ENCODE assay signal across 8 cellular contexts in the genomic region with DNA sequence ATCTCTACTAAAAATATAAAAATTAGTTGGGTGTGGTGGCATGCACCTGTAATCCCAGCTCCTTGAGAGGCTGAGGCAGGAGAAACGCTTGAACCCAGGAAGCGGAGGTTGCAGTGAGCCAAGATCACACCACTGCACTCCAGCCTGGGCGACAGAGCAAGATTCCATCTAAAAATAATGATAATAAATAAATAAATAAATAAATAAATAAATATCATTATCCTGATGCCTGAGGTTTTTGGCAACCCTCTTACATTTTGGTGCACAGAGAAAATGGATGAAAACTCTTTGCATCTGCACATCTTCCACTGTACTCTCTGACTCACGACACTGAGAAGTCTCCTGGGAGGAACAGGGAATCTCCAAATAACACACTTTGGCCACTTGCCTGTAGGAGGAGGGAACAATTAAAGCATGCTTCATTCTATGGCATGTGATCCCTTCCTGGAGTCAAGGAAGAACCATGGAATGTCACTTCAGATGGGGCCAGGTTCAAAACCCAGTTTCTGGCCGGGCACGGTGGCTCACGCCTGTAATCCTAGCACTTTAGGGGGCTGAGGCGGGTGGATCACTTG. TPM values are rescaled to one million over a fixed set of nuclear protein-coding genes. Genes with fewer than 3 reads are reported as not detected.
DNase-seq lines count a peak whose midpoint lies in the region; ATAC-seq and TF ChIP-seq lines count a peak whose summit lies in the region.
"Not testable (repeated sequence)": the region's sequence is repeated elsewhere in the genome, so short reads cannot be mapped to it uniquely, and the experiment has no call there.

No MANE protein-coding gene starts in this region.

- peaks cover 81% of the 10 kb centered on the region for H3K4me1 Mint-ChIP-seq in activated naive CD8-positive, alpha-beta T cell treated with anti-CD3 and anti-CD28 coated beads for 36 hours

- not testable (repeated sequence) for H3K27me3 ChIP-seq in AG04450 (ENCODE audit: control insufficient read depth, insufficient read depth, low read length); foreskin keratinocyte

- H3K36me3 Mint-ChIP-seq in activated naive CD8-positive, alpha-beta T cell treated with anti-CD3 and anti-CD28 coated beads for 36 hours: peaks cover 62% of the 10 kb centered on the region

- DNase-seq in AG04450 (ENCODE audit: low read depth, low spot score) (peak; percentile 76), DMS 273 (lab: John Stamatoyannopoulos, UW; ENCODE audit: unreplicated experiment) (peak; percentile 47), HFF-Myc (ENCODE audit: extremely low read depth, low read depth) (peak; percentile 77), RPMI7951 (ENCODE audit: low read depth) (peak; percentile 81), choroid plexus epithelial cell (ENCODE audit: low read depth) (peak; percentile 92), foreskin keratinocyte (peak in 1 of 2 donors; percentile 58), smooth muscle cell of the brain vasculature (ENCODE audit: low read depth, low spot score) (peak; percentile 35)
- not testable (repeated sequence) for DNase-seq in activated naive CD8-positive, alpha-beta T cell treated with anti-CD3 and anti-CD28 coated beads for 36 hours

- H3K27ac Mint-ChIP-seq in activated naive CD8-positive, alpha-beta T cell treated with anti-CD3 and anti-CD28 coated beads for 36 hours: peak overlapping the region; percentile 54

- not testable (repeated sequence) for H3K9me3 ChIP-seq in AG04450 (ENCODE audit: control insufficient read depth, insufficient read depth, low read length)

- POLR2A ChIA-PET in AG04450 (lab: Yijun Ruan, JAX): not testable (repeated sequence)

- TF ChIP-seq CTCF in AG04450 (IDR thresholded peaks at IDR 0.05; ENCODE audit: low read depth, low read length); HFF-Myc (IDR thresholded peaks at IDR 0.05; ENCODE audit: low read depth, low read length, missing control alignments); choroid plexus epithelial cell (conservative IDR thresholded peaks at IDR 0.05; ENCODE audit: low read depth, low read length); foreskin keratinocyte (conservative IDR thresholded peaks at IDR 0.05): not testable (repeated sequence)

- CTCF ChIA-PET in AG04450 (lab: Charles Lee): not testable (repeated sequence)

- peak; percentile 87 for ATAC-seq in foreskin keratinocyte

- H3K27ac ChIP-seq in AG04450 (ENCODE audit: low read depth, low read length): peak overlapping the region; percentile 47
- not testable (repeated sequence) for H3K27ac ChIP-seq in foreskin keratinocyte

- H3K27me3 Mint-ChIP-seq in activated naive CD8-positive, alpha-beta T cell treated with anti-CD3 and anti-CD28 coated beads for 36 hours: not testable (repeated sequence)

- H3K9me3 Mint-ChIP-seq in activated naive CD8-positive, alpha-beta T cell treated with anti-CD3 and anti-CD28 coated beads for 36 hours: not testable (repeated sequence)

- not testable (repeated sequence) for H3K4me1 ChIP-seq in foreskin keratinocyte

- H3K4me3 ChIP-seq in AG04450 (ENCODE audit: low read depth, low read length); HFF-Myc (replicated peaks; ENCODE audit: low read depth, low read length); choroid plexus epithelial cell (ENCODE audit: low read depth, low read length): not testable (repeated sequence)

- not testable (repeated sequence) for H3K4me3 Mint-ChIP-seq in activated naive CD8-positive, alpha-beta T cell treated with anti-CD3 and anti-CD28 coated beads for 36 hours

RNA-seq across cellular contexts. Expression of a gene that starts 13.8 kb away (rescaled TPM):
- polyA plus RNA-seq in AG04450 (2011; rRNA removed) (174 and 219 TPM in 2 replicates), foreskin keratinocyte (124 and 127 TPM in 2 replicates)
- 49.0 and 52.5 TPM in 2 replicates for polyA minus RNA-seq in AG04450 (2011; rRNA and poly(A)+ RNA removed)
- 21.5 and 22.9 TPM in 2 replicates for total RNA-seq in RPMI7951 (2014; rRNA removed; shearing (Covaris generic))
- 100 to 1,000 TPM; 273 to 294 TPM for total RNA-seq in activated naive CD8-positive, alpha-beta T cell treated with anti-CD3 and anti-CD28 coated beads for 36 hours
- 85.7 and 86.5 TPM in 2 replicates for total RNA-seq in foreskin keratinocyte
